In genomic region chr15:92091155-92091734, GRCh38 we compare ENCODE assay signal across 9 cellular contexts.
A peak's percentile ranks its signal among the peaks of the same experiment; 100 is the strongest.
DNase-seq lines count a peak whose midpoint lies in the region; ATAC-seq and TF ChIP-seq lines count a peak whose summit lies in the region.
"Had no signal": no experiment of that assay in that cellular context is flagged by ENCODE, and none has a peak within 500 bp of the region (broad histone marks: within the 10 kb centered on the region; RNA-seq: fewer than 3 reads in every experiment).

No MANE protein-coding gene starts in this region.

- peaks cover 0 to 11% of the 10 kb centered on the region in 2 donors for H3K36me3 ChIP-seq in ascending aorta

- H3K27ac ChIP-seq in ascending aorta: no peak overlapping the region

- no peaks in the 10 kb centered on the region for H3K9me3 Mint-ChIP-seq in activated T-cell treated with anti-CD3 and anti-CD28 coated beads, Interleukin-2, amount 50 U/mL, for 4 hours
- H3K9me3 Mint-ChIP-seq: activated B cell treated with CpG ODN at 0.5 μM for 24 hours had no signal

- peaks cover 26% of the 10 kb centered on the region for H3K4me1 Mint-ChIP-seq in activated T-cell treated with anti-CD3 and anti-CD28 coated beads, Interleukin-2, amount 50 U/mL, for 4 hours (ENCODE audit: low read depth)

- intact Hi-C loops in ascending aorta (cut with DNase I): loop anchor here (10.0 kb wide), 1 partner anchor 624 kb away; no protein-coding TSS in a partner anchor

- H3K4me3 Mint-ChIP-seq in activated T-cell treated with anti-CD3 and anti-CD28 coated beads, Interleukin-2, amount 50 U/mL, for 4 hours: no peak overlapping the region
- H3K4me3 Mint-ChIP-seq: activated B cell treated with CpG ODN at 0.5 μM for 24 hours had no signal

- TF ChIP-seq CTCF in LNCAP (IDR thresholded peaks at IDR 0.05) (peak; percentile 92), ascending aorta (IDR thresholded peaks at IDR 0.05) (peak in 2 of 3 experiments; percentile 15 to 39)

- no peaks in the 10 kb centered on the region for H3K27me3 Mint-ChIP-seq in activated T-cell treated with anti-CD3 and anti-CD28 coated beads, Interleukin-2, amount 50 U/mL, for 4 hours (ENCODE audit: low read depth)

- H3K36me3 Mint-ChIP-seq in activated T-cell treated with anti-CD3 and anti-CD28 coated beads, Interleukin-2, amount 50 U/mL, for 4 hours (ENCODE audit: insufficient read depth): peaks cover 7% of the 10 kb centered on the region

- H3K4me1 ChIP-seq in ascending aorta: no peaks in the 10 kb centered on the region

- no peaks in the 10 kb centered on the region for H3K9me3 ChIP-seq in ascending aorta

- H3K27me3 ChIP-seq in ascending aorta: no peaks in the 10 kb centered on the region

- DNase-seq in DMS 273 (lab: John Stamatoyannopoulos, UW; ENCODE audit: unreplicated experiment) (peak; percentile 54), DMS 273 treated with DMSO at 0.1 percent for 48 hours (lab: John Stamatoyannopoulos, UW) (no peak), ascending aorta (ENCODE audit: low spot score in 2 of 2) (no peak), islet precursor cell (peak; percentile 92), T-helper 9 cell (no peak)
- DNase-seq in activated T-cell treated with anti-CD3 and anti-CD28 coated beads, Interleukin-2, amount 50 U/mL, for 4 hours: no peak
- DNase-seq: activated B cell treated with CpG ODN at 0.5 μM for 24 hours had no signal

- H3K4me3 ChIP-seq in ascending aorta: no peak overlapping the region

- no peak for ATAC-seq in HG03432 (IDR thresholded peaks at IDR 0.05; ENCODE audit: unreplicated experiment)
- no peak for ATAC-seq in activated T-cell treated with anti-CD3 and anti-CD28 coated beads, Interleukin-2, amount 50 U/mL, for 4 hours

Comparison
In these comparisons a context has a peak if more than half of its experiments do, and no peak if none do; other contexts are left out.
1. DNase-seq: peak in DMS 273 (single experiment) and islet precursor cell (single experiment); none in DMS 273 treated with DMSO at 0.1 percent for 48 hours (single experiment), ascending aorta (0 of 2), T-helper 9 cell (single experiment) and activated T-cell treated with anti-CD3 and anti-CD28 coated beads, Interleukin-2, amount 50 U/mL, for 4 hours (single experiment).